ENCODE assay signal across 1 cellular context in the genomic region with DNA sequence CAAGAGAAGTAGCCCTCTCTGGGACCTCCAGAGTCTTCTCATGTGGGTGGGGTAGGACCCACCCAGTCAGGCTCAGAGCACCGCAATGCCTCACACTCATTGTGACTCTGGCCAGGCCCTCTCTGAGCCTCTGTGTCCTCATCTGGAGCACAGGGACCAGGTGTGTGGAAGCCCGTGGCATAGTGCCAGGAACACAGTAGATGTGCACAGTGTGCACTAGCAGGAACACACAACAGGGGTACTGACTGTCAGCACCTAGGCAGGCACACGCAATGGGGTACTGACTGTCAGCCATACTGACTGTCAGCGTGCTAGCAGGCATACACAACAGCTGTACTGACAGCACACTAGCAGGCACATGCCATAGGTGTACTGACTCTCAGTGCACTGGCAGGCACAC.
TF ChIP-seq lines count a peak whose summit lies in the region.

No MANE protein-coding gene starts in this region.

TF ChIP-seq in K562, 482 proteins besides CTCF, POLR2A, EP300 and RAD21:
- TF ChIP-seq YY1 (IDR thresholded peaks at IDR 0.05; ENCODE audit: borderline replicate concordance in 1 of 3, control insufficient read depth in 1 of 3, extremely low read depth in 1 of 3, insufficient read depth in 3 of 3, insufficient read length in 1 of 3, insufficient replicate concordance in 2 of 3, low read depth in 1 of 3, low read length in 2 of 3) = no peak
- peak; percentile 77 for TF ChIP-seq NFIC (IDR thresholded peaks at IDR 0.05)
- peak; percentile 12 for TF ChIP-seq HNRNPLL (IDR thresholded peaks at IDR 0.05; ENCODE audit: low read depth, low read length, poor library complexity, severe bottlenecking)
- no peak for TF ChIP-seq ZNF699 (CRISPR knock-in tag; IDR thresholded peaks at IDR 0.05; ENCODE audit: insufficient replicate concordance)
- TF ChIP-seq SRSF7 (optimal IDR thresholded peaks at IDR 0.05; ENCODE audit: low read depth, low read length) = no peak
